21 cellular contexts compared by ENCODE assay signal in genomic region chr22:43435851-43436535, GRCh38. TPM values are rescaled to one million over a fixed set of nuclear protein-coding genes. Genes with fewer than 3 reads are reported as not detected.
DNase-seq lines count a peak whose midpoint lies in the region; ATAC-seq, FAIRE-seq and TF ChIP-seq lines count a peak whose summit lies in the region.
"Had no signal": no experiment of that assay in that cellular context is flagged by ENCODE, and none has a peak within 500 bp of the region (broad histone marks: within the 10 kb centered on the region; RNA-seq: fewer than 3 reads in every experiment).

No MANE protein-coding gene starts in this region.

- no peak for TF ChIP-seq POLR2A in HepG2 (IDR thresholded peaks at IDR 0.05; ENCODE audit: insufficient read depth in 1 of 2, low read depth in 2 of 2, low read length in 2 of 2)

- H3K27me3 Mint-ChIP-seq in GM23338 (ENCODE audit: insufficient read depth, low read depth, poor library complexity): peaks cover 5% of the 10 kb centered on the region
- H3K27me3 Mint-ChIP-seq in activated CD4-positive, alpha-beta T cell treated with anti-CD3 and anti-CD28 coated beads, Interleukin-2, amount 10 ng/mL, durations not matched to agents 7 days and 5 days: peaks cover 8% of the 10 kb centered on the region

- TF ChIP-seq CTCF in GM23338 (conservative IDR thresholded peaks at IDR 0.05; ENCODE audit: low read depth in 2 of 2) (no peak), HepG2 (CRISPR knock-in tag; IDR thresholded peaks at IDR 0.05) (no peak), lower lobe of right lung (IDR thresholded peaks at IDR 0.05) (no peak), ascending aorta (IDR thresholded peaks at IDR 0.05) (no peak)

- H3K27me3 ChIP-seq in GM23338 (ENCODE audit: insufficient read depth) (no peaks in the 10 kb centered on the region), HepG2 (ENCODE audit: control insufficient read depth in 1 of 2, insufficient read depth in 2 of 2, low read length in 2 of 2) (peaks cover 9 to 47% of the 10 kb centered on the region in 2 experiments), lower lobe of right lung (ENCODE audit: low read depth) (peaks cover 35% of the 10 kb centered on the region), ascending aorta (no peaks in the 10 kb centered on the region)
- H3K27me3 ChIP-seq: uterus had no signal

- H2AFZ ChIP-seq in GM23338 (0 out of 2 replicates have a peak overlapping the region, but pooled peaks have one; percentile 52), HepG2 (ENCODE audit: low read length) (no peak overlapping the region)

- TF ChIP-seq RAD21 in HepG2 (CRISPR knock-in tag; IDR thresholded peaks at IDR 0.05): no peak

- H3K4me1 ChIP-seq in GM23338 (ENCODE audit: insufficient read depth) (no peaks in the 10 kb centered on the region), HepG2 (ENCODE audit: insufficient read depth, low read length) (peaks cover 11% of the 10 kb centered on the region), lower lobe of right lung (no peaks in the 10 kb centered on the region), ascending aorta (no peaks in the 10 kb centered on the region)
- H3K4me1 ChIP-seq: uterus had no signal

- 80% methylated on average over 1 of the region's 19 CpGs for WGBS in HepG2 (ENCODE audit: low lambda C conversion rate)

- BruUV-seq in HepG2 (replicated peaks; lab: Mats Ljungman, UMichigan): no TSS peak

- H3K27ac ChIP-seq in GM23338 (ENCODE audit: low read depth) (no peak overlapping the region), HepG2 (ENCODE audit: extremely low read length, insufficient read depth, low read length) (no peak overlapping the region), lower lobe of right lung (no peak overlapping the region), ascending aorta (no peak overlapping the region)
- H3K27ac ChIP-seq: uterus had no signal

- DNase-seq in COLO668 (lab: John Stamatoyannopoulos, UW; ENCODE audit: unreplicated experiment) (peak; percentile 95), GM23338 (ENCODE audit: low spot score) (no peak), NCI-H345 (lab: John Stamatoyannopoulos, UW) (peak; percentile 75), HepG2 (ENCODE audit: low spot score) (no peak), dedifferentiated amniotic fluid mesenchymal stem cell (ENCODE audit: extremely low spot score) (no peak), lower lobe of right lung (no peak), ascending aorta (ENCODE audit: low spot score in 2 of 2) (no peak)
- DNase-seq in activated CD4-positive, alpha-beta T cell treated with anti-CD3 and anti-CD28 coated beads, Interleukin-2, amount 10 ng/mL, durations not matched to agents 7 days and 5 days: no peak
- DNase-seq: activated CD8-positive, alpha-beta T cell treated with anti-CD3 and anti-CD28 coated beads, Interleukin-2, amount 10 ng/mL, durations not matched to agents 7 days and 5 days; activated naive CD4-positive, alpha-beta T cell treated with anti-CD3 and anti-CD28 coated beads for 36 hours; central memory CD4-positive, alpha-beta T cell; GF-D8; naive thymus-derived CD4-positive, alpha-beta T cell; Right ventricle myocardium superior; stimulated activated CD4-positive, alpha-beta T cell treated with anti-CD3 and anti-CD28 coated beads, Interleukin-4, amount 100 ng/mL, for 4 hours; stimulated activated naive B cell treated with anti-CD40 and anti-IgM and Interleukin-4, amounts not matched to agents 10 μg/mL and 1 μg/mL and 100 μg/mL, for 72 hours; uterus had no signal

- no peaks in the 10 kb centered on the region for H4K20me1 ChIP-seq in GM23338 (replicated peaks; ENCODE audit: insufficient read depth)
- no peaks in the 10 kb centered on the region for H4K20me1 ChIP-seq in HepG2 (ENCODE audit: insufficient read depth, low read length)

- no peaks in the 10 kb centered on the region for H3K9me2 ChIP-seq in GM23338 (ENCODE audit: insufficient read depth)

- POLR2A ChIA-PET in HepG2 (lab: Yijun Ruan, JAX): no interaction called here
- POLR2A ChIA-PET in activated CD4-positive, alpha-beta T cell treated with anti-CD3 and anti-CD28 coated beads, Interleukin-2, amount 10 ng/mL, durations not matched to agents 7 days and 5 days (lab: Charles Lee): no interaction called here

- TF ChIP-seq EP300 in HepG2 (IDR thresholded peaks at IDR 0.05; ENCODE audit: low read depth in 2 of 2, low read length in 2 of 2) (no peak), HepG2 (CRISPR knock-in tag; IDR thresholded peaks at IDR 0.05; ENCODE audit: borderline replicate concordance) (no peak)

- no peaks in the 10 kb centered on the region for H3F3A ChIP-seq in GM23338 (replicated peaks; ENCODE audit: low read depth)

- no peak overlapping the region for H3K4me3 Mint-ChIP-seq in GM23338
- no peak overlapping the region for H3K4me3 Mint-ChIP-seq in activated CD4-positive, alpha-beta T cell treated with anti-CD3 and anti-CD28 coated beads, Interleukin-2, amount 10 ng/mL, durations not matched to agents 7 days and 5 days
- H3K4me3 Mint-ChIP-seq: activated CD8-positive, alpha-beta T cell treated with anti-CD3 and anti-CD28 coated beads, Interleukin-2, amount 10 ng/mL, durations not matched to agents 7 days and 5 days; activated naive CD4-positive, alpha-beta T cell treated with anti-CD3 and anti-CD28 coated beads for 36 hours; IgD-negative memory B cell; naive thymus-derived CD4-positive, alpha-beta T cell; stimulated activated naive B cell treated with anti-CD40 and anti-IgM and Interleukin-4, amounts not matched to agents 10 μg/mL and 1 μg/mL and 100 μg/mL, for 72 hours had no signal

- in situ Hi-C loops in HepG2 (cut with HindIII; ENCODE audit: extremely low pct_ligation_motif_present, low pct_unique_long_range_greater_than_20kb): no loop called here

- H3K9me3 ChIP-seq in HepG2 (ENCODE audit: low read length) (no peaks in the 10 kb centered on the region), lower lobe of right lung (no peaks in the 10 kb centered on the region), ascending aorta (no peaks in the 10 kb centered on the region)
- H3K9me3 ChIP-seq: uterus had no signal

- H3K4me3 ChIP-seq in GM23338 (no peak overlapping the region), HepG2 (replicated peaks in 1 of 3; ENCODE audit: insufficient read depth in 1 of 3, low read depth in 2 of 3, low read length in 3 of 3) (no peak overlapping the region), lower lobe of right lung (no peak overlapping the region), ascending aorta (no peak overlapping the region)
- H3K4me3 ChIP-seq: uterus had no signal

- no peak overlapping the region for H3K4me2 ChIP-seq in GM23338
- no peak overlapping the region; the same call in 1 of the 2 replicates for H3K4me2 ChIP-seq in HepG2 (ENCODE audit: low read depth, low read length)

- no peak for FAIRE-seq in HepG2 (lab: Jason Lieb, UNC)

- H3K9ac ChIP-seq in HepG2 (ENCODE audit: insufficient read depth, low read depth, low read length): no peak overlapping the region

- no peak for ATAC-seq in GM23338
- ATAC-seq in HepG2: peak; percentile 57
- ATAC-seq in lower lobe of right lung: no peak
- ATAC-seq: activated CD8-positive, alpha-beta T cell treated with anti-CD3 and anti-CD28 coated beads, Interleukin-2, amount 10 ng/mL, durations not matched to agents 7 days and 5 days; naive thymus-derived CD4-positive, alpha-beta T cell; stimulated activated naive B cell treated with anti-CD40 and anti-IgM and Interleukin-4, amounts not matched to agents 10 μg/mL and 1 μg/mL and 100 μg/mL, for 72 hours had no signal

- H3K36me3 Mint-ChIP-seq in GM23338 (ENCODE audit: low read depth): no peaks in the 10 kb centered on the region
- H3K36me3 Mint-ChIP-seq in activated CD4-positive, alpha-beta T cell treated with anti-CD3 and anti-CD28 coated beads, Interleukin-2, amount 10 ng/mL, durations not matched to agents 7 days and 5 days (ENCODE audit: low read depth): no peaks in the 10 kb centered on the region
- H3K36me3 Mint-ChIP-seq: IgD-negative memory B cell; naive thymus-derived CD4-positive, alpha-beta T cell; stimulated activated naive B cell treated with anti-CD40 and anti-IgM and Interleukin-4, amounts not matched to agents 10 μg/mL and 1 μg/mL and 100 μg/mL, for 72 hours had no signal

- H3K9me3 Mint-ChIP-seq in GM23338: no peaks in the 10 kb centered on the region; the same call in 2 of the 3 replicates
- no peaks in the 10 kb centered on the region for H3K9me3 Mint-ChIP-seq in activated CD4-positive, alpha-beta T cell treated with anti-CD3 and anti-CD28 coated beads, Interleukin-2, amount 10 ng/mL, durations not matched to agents 7 days and 5 days
- H3K9me3 Mint-ChIP-seq: activated naive CD4-positive, alpha-beta T cell treated with anti-CD3 and anti-CD28 coated beads for 36 hours; IgD-negative memory B cell; naive thymus-derived CD4-positive, alpha-beta T cell; stimulated activated naive B cell treated with anti-CD40 and anti-IgM and Interleukin-4, amounts not matched to agents 10 μg/mL and 1 μg/mL and 100 μg/mL, for 72 hours had no signal

- no peaks in the 10 kb centered on the region; the same call in 2 of the 3 replicates for H3K4me1 Mint-ChIP-seq in GM23338
- no peaks in the 10 kb centered on the region for H3K4me1 Mint-ChIP-seq in activated CD4-positive, alpha-beta T cell treated with anti-CD3 and anti-CD28 coated beads, Interleukin-2, amount 10 ng/mL, durations not matched to agents 7 days and 5 days
- H3K4me1 Mint-ChIP-seq: stimulated activated naive B cell treated with anti-CD40 and anti-IgM and Interleukin-4, amounts not matched to agents 10 μg/mL and 1 μg/mL and 100 μg/mL, for 72 hours had no signal

- H3K36me3 ChIP-seq in GM23338 (ENCODE audit: insufficient read depth) (no peaks in the 10 kb centered on the region), HepG2 (replicated peaks in 1 of 2; ENCODE audit: control insufficient read depth in 1 of 2, insufficient read depth in 2 of 2, low read length in 2 of 2) (no peaks in the 10 kb centered on the region), lower lobe of right lung (no peaks in the 10 kb centered on the region), ascending aorta (no peaks in the 10 kb centered on the region)
- H3K36me3 ChIP-seq: uterus had no signal

- no peak overlapping the region for H3K27ac Mint-ChIP-seq in GM23338
- no peak overlapping the region for H3K27ac Mint-ChIP-seq in activated CD4-positive, alpha-beta T cell treated with anti-CD3 and anti-CD28 coated beads, Interleukin-2, amount 10 ng/mL, durations not matched to agents 7 days and 5 days
- H3K27ac Mint-ChIP-seq: activated CD8-positive, alpha-beta T cell treated with anti-CD3 and anti-CD28 coated beads, Interleukin-2, amount 10 ng/mL, durations not matched to agents 7 days and 5 days; activated naive CD4-positive, alpha-beta T cell treated with anti-CD3 and anti-CD28 coated beads for 36 hours; IgD-negative memory B cell; naive thymus-derived CD4-positive, alpha-beta T cell; stimulated activated naive B cell treated with anti-CD40 and anti-IgM and Interleukin-4, amounts not matched to agents 10 μg/mL and 1 μg/mL and 100 μg/mL, for 72 hours had no signal

- intact Hi-C loops in HepG2 (cut with micrococcal nuclease; ENCODE audit: unreplicated experiment) (no loop called here), lower lobe of right lung (cut with DNase I) (no loop called here), ascending aorta (cut with DNase I) (no loop called here)

- CTCF ChIA-PET in HepG2 (lab: Yijun Ruan, JAX; ENCODE audit: low intra/inter-chr PET ratio, low total read pairs): no interaction called here
- CTCF ChIA-PET in activated CD4-positive, alpha-beta T cell treated with anti-CD3 and anti-CD28 coated beads, Interleukin-2, amount 10 ng/mL, durations not matched to agents 7 days and 5 days (lab: Charles Lee): no interaction called here

- H3K79me2 ChIP-seq in GM23338 (replicated peaks; ENCODE audit: insufficient read depth) (no peaks in the 10 kb centered on the region), HepG2 (ENCODE audit: insufficient read depth, low read length) (no peaks in the 10 kb centered on the region)

RNA-seq across cellular contexts. Expression of gene MPPED1, which starts 24.2 kb away (rescaled TPM):
- 0.12 and 0.56 TPM in 2 replicates for total RNA-seq in GM23338 (2014; rRNA removed; shearing (Covaris generic))
- polyA plus RNA-seq in GM23338 (2016; fragmentation: Nextera tagmentation; extraction: Ambion mirVana) (not detected in 2 replicates), HepG2 (2011; rRNA removed) (0.77 and 1.2 TPM in 2 replicates)
- total RNA-seq in HepG2 (2016; rRNA removed; fragmentation: Illumina TruSeq; extraction: Trizol) (not detected in 2 replicates), lower lobe of right lung (not detected), ascending aorta (not detected)
- not detected in 2 replicates for total RNA-seq in HepG2 (2016; cell fraction: cytosol; rRNA removed; fragmentation: Illumina TruSeq; extraction: Trizol; ENCODE audit: low read depth)
- not detected in 2 replicates for total RNA-seq in HepG2 (2016; cell fraction: insoluble cytoplasmic fraction; rRNA removed; fragmentation: Illumina TruSeq; extraction: Trizol)
- not detected in 2 replicates for total RNA-seq in HepG2 (2016; cell fraction: membrane; rRNA removed; fragmentation: Illumina TruSeq; extraction: Trizol)
- not detected in 2 replicates for total RNA-seq in HepG2 (2016; cell fraction: nucleus; rRNA removed; fragmentation: Illumina TruSeq; extraction: Trizol)
- 0.78 and 0.81 TPM in 2 replicates for polyA plus RNA-seq in HepG2 (2011; cell fraction: cytosol; rRNA removed)
- 0.59 and 0.83 TPM in 2 replicates for polyA plus RNA-seq in HepG2 (2011; cell fraction: nucleus; rRNA removed)
- 0.63 and 0.94 TPM in 2 replicates for polyA plus RNA-seq in HepG2 (2012)
- not detected in 2 replicates for polyA plus RNA-seq in HepG2 (2016; cell fraction: cytosol; fragmentation: Illumina TruSeq; extraction: Trizol; ENCODE audit: low read depth)
- not detected in 2 replicates for polyA plus RNA-seq in HepG2 (2016; cell fraction: insoluble cytoplasmic fraction; fragmentation: Illumina TruSeq; extraction: Trizol; ENCODE audit: low read depth)
- not detected in 2 replicates for polyA plus RNA-seq in HepG2 (2016; cell fraction: membrane; fragmentation: Illumina TruSeq; extraction: Trizol; ENCODE audit: low read depth)
- polyA plus RNA-seq in HepG2 (2016; cell fraction: nucleus; fragmentation: Illumina TruSeq; extraction: Trizol; ENCODE audit: insufficient read depth, low read depth): not detected in 2 replicates
- polyA minus RNA-seq in HepG2 (2011; rRNA and poly(A)+ RNA removed; ENCODE audit: low replicate concordance): 0.90 TPM in 1 of 2 replicates, not detected in the other
- 0.44 and 0.49 TPM in 2 replicates for polyA minus RNA-seq in HepG2 (2011; cell fraction: cytosol; rRNA and poly(A)+ RNA removed)
- 0.26 and 0.75 TPM in 2 replicates for polyA minus RNA-seq in HepG2 (2011; cell fraction: nucleus; rRNA and poly(A)+ RNA removed)
- not detected for total RNA-seq in activated CD4-positive, alpha-beta T cell treated with anti-CD3 and anti-CD28 coated beads, Interleukin-2, amount 10 ng/mL, durations not matched to agents 7 days and 5 days
- total RNA-seq: activated CD8-positive, alpha-beta T cell treated with anti-CD3 and anti-CD28 coated beads, Interleukin-2, amount 10 ng/mL, durations not matched to agents 7 days and 5 days; activated naive CD4-positive, alpha-beta T cell treated with anti-CD3 and anti-CD28 coated beads for 36 hours; kidney epithelial cell; naive thymus-derived CD4-positive, alpha-beta T cell; renal cortical epithelial cell; Right ventricle myocardium superior had no signal
- polyA plus RNA-seq: BJ; IgD-negative memory B cell; naive thymus-derived CD4-positive, alpha-beta T cell had no signal

Comparison
In these comparisons a context has a peak if more than half of its experiments do, and no peak if none do; other contexts are left out.
1. DNase-seq: peak in COLO668 (single experiment) and NCI-H345 (single experiment); none in GM23338 (single experiment), HepG2 (single experiment), dedifferentiated amniotic fluid mesenchymal stem cell (single experiment), lower lobe of right lung (single experiment), activated CD4-positive, alpha-beta T cell treated with anti-CD3 and anti-CD28 coated beads, Interleukin-2, amount 10 ng/mL, durations not matched to agents 7 days and 5 days (single experiment) and ascending aorta (0 of 2).